Comparison of ENCODE assay signal across 16 cellular contexts in the genomic region with DNA sequence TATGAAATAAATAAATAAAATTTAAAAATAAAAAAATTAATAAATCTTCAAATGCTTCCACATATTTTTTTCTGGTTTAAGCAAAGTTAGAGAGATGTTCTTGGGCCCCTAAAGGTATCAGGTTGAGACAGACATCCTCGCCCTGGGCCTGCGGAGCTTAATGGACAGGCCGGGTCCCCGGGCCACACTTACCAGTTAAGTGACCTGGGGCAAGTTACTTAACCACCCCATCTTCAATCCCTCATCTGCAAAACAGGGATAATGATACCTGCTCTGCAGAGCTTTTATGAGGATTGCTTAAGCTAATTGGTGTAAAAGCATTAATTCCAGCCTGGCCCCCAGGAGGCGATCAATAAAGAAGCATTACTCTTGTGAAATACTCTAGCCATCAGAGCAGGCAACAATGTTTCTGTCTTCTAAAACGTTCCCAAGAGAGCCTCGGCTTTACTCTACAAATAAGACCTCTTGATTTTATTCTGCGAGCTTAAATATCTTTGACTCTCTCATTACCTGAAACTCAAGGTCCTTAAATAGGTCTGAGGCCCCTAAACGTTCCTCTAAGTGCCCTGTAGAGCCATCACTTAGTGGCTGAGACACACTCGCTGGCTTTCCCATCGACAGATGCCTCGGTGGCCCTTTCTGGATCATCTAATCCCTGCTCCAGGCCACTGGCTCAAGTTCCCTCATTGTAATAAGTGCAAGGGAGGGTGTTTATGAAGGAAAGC.
DNase-seq lines count a peak whose midpoint lies in the region; ATAC-seq, FAIRE-seq and TF ChIP-seq lines count a peak whose summit lies in the region.
"Had no signal": no experiment of that assay in that cellular context is flagged by ENCODE, and none has a peak within 500 bp of the region (broad histone marks: within the 10 kb centered on the region; RNA-seq: fewer than 3 reads in every experiment).

No MANE protein-coding gene starts in this region.

- H3K4me2 ChIP-seq in A549, result peak overlapping the region; percentile 88
- H3K4me2 ChIP-seq in mammary epithelial cell (ENCODE audit: insufficient read depth, low read depth, low read length), result peak overlapping the region; percentile 32

- no peak for TF ChIP-seq EP300 in A549 (IDR thresholded peaks at IDR 0.05)

- BruUV-seq in mammary epithelial cell (replicated peaks; lab: Mats Ljungman, UMichigan), result no TSS peak

- intact Hi-C loops in mammary epithelial cell (cut with micrococcal nuclease), result no loop called here

- no peak overlapping the region for H3K9ac ChIP-seq in mammary epithelial cell (ENCODE audit: insufficient read depth, low read length)

- dilution Hi-C loops in mammary epithelial cell (cut with HindIII; ENCODE audit: low sequenced_read_pairs), result no loop called here

- POLR2A ChIA-PET in A549 (lab: Yijun Ruan, JAX), result interaction anchor here (0.7 to 1.9 kb wide), 5 partner anchors 72 to 407 kb away, joined by 3 to 9 read pairs (median 4); no protein-coding TSS in a partner anchor

- no peak for DNase-seq in A549 (ENCODE audit: low read depth in 1 of 2, low spot score in 1 of 2)
- DNase-seq in DMS79 treated with DMSO at 0.1 percent for 48 hours (lab: John Stamatoyannopoulos, UW), result peak; percentile 95
- DNase-seq in mammary epithelial cell, result no peak
- no peak for DNase-seq in NCI-H2171 (lab: John Stamatoyannopoulos, UW)
- no peak for DNase-seq in NCI-H748 (lab: John Stamatoyannopoulos, UW; ENCODE audit: unreplicated experiment)
- no peak for DNase-seq in cerebellar nuclear complex (lab: John Stamatoyannopoulos, UW)
- DNase-seq: activated CD4-positive, alpha-beta memory T cell treated with anti-CD3 and anti-CD28 coated beads, Interleukin-2, amount 10 ng/mL, durations not matched to agents 7 days and 5 days; activated gamma-delta T cell treated with Interleukin-2 at 50 U/mL for 16 hours; brain microvascular endothelial cell; effector CD4-positive, alpha-beta T cell had no signal

- TF ChIP-seq CTCF in A549 (IDR thresholded peaks at IDR 0.05) (no peak), mammary epithelial cell (conservative IDR thresholded peaks at IDR 0.05 in 1 of 2, IDR thresholded peaks at IDR 0.05 in 1 of 2; ENCODE audit: extremely low read depth in 1 of 2, insufficient read depth in 1 of 2, low read depth in 1 of 2, low read length in 2 of 2) (no peak)

- peak overlapping the region; percentile 48 for H2AFZ ChIP-seq in mammary epithelial cell (ENCODE audit: low read depth, low read length)
- H2AFZ ChIP-seq in neuron (ENCODE audit: low read depth, low read length), result peak overlapping the region; percentile 22

- FAIRE-seq in A549 (lab: Jason Lieb, UNC), result no peak

- H3K9me3 ChIP-seq in A549 (peaks cover 24% of the 10 kb centered on the region), mammary epithelial cell (replicated peaks; ENCODE audit: insufficient read depth, low read length) (no peaks in the 10 kb centered on the region), neuron (ENCODE audit: low read length) (no peaks in the 10 kb centered on the region)
- H3K9me3 ChIP-seq: MG63 had no signal

- H3K4me3 ChIP-seq in A549 (peak overlapping the region; percentile 7; the same call in 1 of the 3 replicates), mammary epithelial cell (replicated peaks in 1 of 3; ENCODE audit: insufficient read depth in 1 of 3, low read depth in 2 of 3, low read length in 3 of 3) (no peak overlapping the region), neuron (ENCODE audit: low read length) (no peak overlapping the region)
- H3K4me3 ChIP-seq: lung, MG63 had no signal

- WGBS in A549 (ENCODE audit: missing lambda C conversion rate), result 20% methylated on average over 12 of the region's 12 CpGs
- WGBS in mammary epithelial cell (ENCODE audit: low coverage, missing lambda C conversion rate), result 58% methylated on average over 12 of the region's 12 CpGs

- TF ChIP-seq POLR2A in A549 (IDR thresholded peaks at IDR 0.05; ENCODE audit: low read length), result no peak

- H3K79me2 ChIP-seq in mammary epithelial cell (ENCODE audit: insufficient read depth, low read length), result no peaks in the 10 kb centered on the region

- ATAC-seq in A549 (peak in 1 of 2 experiments; percentile 1; a peak in 1 of 6 replicates), GM18517 (IDR thresholded peaks at IDR 0.05; ENCODE audit: unreplicated experiment) (no peak)
- ATAC-seq: SK-N-SH treated with all-trans-retinoic acid at 6 μM for 48 hours; stimulated activated effector memory CD8-positive, alpha-beta T cell treated with anti-CD3 and anti-CD28 coated beads, Interleukin-12 subunit alpha, Interleukin-12 subunit beta, amount 100 ng/mL, for 72 hours had no signal

- in situ Hi-C loops in mammary epithelial cell (cut with MboI; ENCODE audit: low sequenced_read_pairs in 2 of 2), result no loop called here

- no peaks in the 10 kb centered on the region for H3K36me3 ChIP-seq in mammary epithelial cell (ENCODE audit: insufficient read depth, low read length)
- no peaks in the 10 kb centered on the region for H3K36me3 ChIP-seq in neuron (ENCODE audit: insufficient read depth, low read length)
- H3K36me3 ChIP-seq: brain microvascular endothelial cell, MG63 had no signal

- CTCF ChIA-PET in A549 (lab: Yijun Ruan, JAX) (interaction anchor here (0.7 to 1.5 kb wide), 7 partner anchors 27 to 245 kb away, joined by 3 to 5 read pairs (median 3); no protein-coding TSS in a partner anchor), mammary epithelial cell (lab: Charles Lee; ENCODE audit: low non-redundant PET) (interaction anchor here (0.6 kb wide), 1 partner anchor 715 kb away, joined by 3 read pairs; no protein-coding TSS in a partner anchor)

- H3K27me3 ChIP-seq in mammary epithelial cell (ENCODE audit: insufficient read depth, low read length), result no peaks in the 10 kb centered on the region
- H3K27me3 ChIP-seq in neuron (ENCODE audit: insufficient read depth, low read length), result no peaks in the 10 kb centered on the region
- H3K27me3 ChIP-seq: MG63 had no signal

- H3K27ac ChIP-seq in A549 (peak overlapping the region; percentile 97 to 99), mammary epithelial cell (ENCODE audit: insufficient read depth, low read depth, low read length) (no peak overlapping the region)
- H3K27ac ChIP-seq: brain microvascular endothelial cell had no signal

- TF ChIP-seq RAD21 in A549 (conservative IDR thresholded peaks at IDR 0.05 in 1 of 2, IDR thresholded peaks at IDR 0.05 in 1 of 2), result no peak

- H3K4me1 ChIP-seq in A549 (peaks cover 46% of the 10 kb centered on the region), mammary epithelial cell (ENCODE audit: insufficient read depth, low read length) (peaks cover 18% of the 10 kb centered on the region), neuron (ENCODE audit: insufficient read depth, low read length) (no peaks in the 10 kb centered on the region)

- no peaks in the 10 kb centered on the region for H4K20me1 ChIP-seq in mammary epithelial cell (ENCODE audit: insufficient read depth, low read length)

TF ChIP-seq in A549, 52 proteins besides CTCF, POLR2A, EP300 and RAD21:
- TF ChIP-seq CEBPB (IDR thresholded peaks at IDR 0.05), result peak in 1 of 2 experiments; percentile 62; a peak in 2 of 4 replicates
- TF ChIP-seq MAZ (IDR thresholded peaks at IDR 0.05; ENCODE audit: borderline replicate concordance, low read depth, low read length), result no peak
TF ChIP-seq in A549: peak in this region for 1.
